Comparison of ENCODE assay signal across 9 cellular contexts in the genomic region with DNA sequence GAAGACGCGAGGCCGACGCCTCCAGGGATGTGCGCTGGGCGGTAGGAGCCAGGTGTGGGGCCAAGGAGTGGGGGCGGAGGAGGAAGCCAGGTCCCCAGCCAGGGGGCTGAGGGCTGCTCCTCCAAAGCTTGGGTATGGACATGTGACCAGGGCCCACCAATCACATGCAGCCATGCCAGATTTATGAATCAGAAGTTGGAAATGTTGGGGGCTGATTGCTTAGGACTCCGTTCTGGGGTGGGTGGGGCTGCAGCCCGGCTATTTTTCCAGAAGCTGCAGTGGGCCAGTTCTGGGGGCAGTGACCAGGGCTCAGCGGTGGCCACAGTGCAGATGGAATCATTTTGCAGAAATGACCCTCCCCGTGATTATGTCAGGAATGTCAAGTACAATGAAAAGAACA.
DNase-seq lines count a peak whose midpoint lies in the region; ATAC-seq and TF ChIP-seq lines count a peak whose summit lies in the region.
"Had no signal": no experiment of that assay in that cellular context is flagged by ENCODE, and none has a peak within 500 bp of the region (broad histone marks: within the 10 kb centered on the region; RNA-seq: fewer than 3 reads in every experiment).

No MANE protein-coding gene starts in this region.

- H3K27ac ChIP-seq in SK-N-SH (ENCODE audit: low read depth in 2 of 2, low read length in 1 of 2) (peak overlapping the region in 1 of 2 experiments; percentile 43; a peak in 2 of 4 replicates), left ventricle myocardium inferior (replicated peaks) (peak overlapping the region; percentile 85)

- no peak overlapping the region for H3K4me3 Mint-ChIP-seq in naive thymus-derived CD8-positive, alpha-beta T cell

- peaks cover 0 to 22% (median 7%) of the 10 kb centered on the region in 4 donors for H3K4me1 Mint-ChIP-seq in naive thymus-derived CD8-positive, alpha-beta T cell

- H3K27me3 ChIP-seq in SK-N-SH (ENCODE audit: insufficient read depth) (no peaks in the 10 kb centered on the region), left ventricle myocardium inferior (ENCODE audit: low read depth) (no peaks in the 10 kb centered on the region)

- peak overlapping the region; percentile 79 for H2AFZ ChIP-seq in SK-N-SH (ENCODE audit: low read depth)

- H3K9me2 ChIP-seq in SK-N-SH, result no peaks in the 10 kb centered on the region

- H3K27me3 Mint-ChIP-seq in naive thymus-derived CD8-positive, alpha-beta T cell, result peaks cover 4 to 39% (median 20%) of the 10 kb centered on the region in 5 donors

- no peak overlapping the region for H3K4me2 ChIP-seq in SK-N-SH

- WGBS in SK-N-SH (ENCODE audit: low lambda C conversion rate), result 56% methylated on average over 11 of the region's 11 CpGs

- POLR2A ChIA-PET in SK-N-SH (lab: Yijun Ruan, JAX), result no interaction called here
- POLR2A ChIA-PET in naive thymus-derived CD8-positive, alpha-beta T cell (lab: Charles Lee), result no interaction called here

- H3K36me3 ChIP-seq in SK-N-SH (replicated peaks in 1 of 2; ENCODE audit: control insufficient read depth in 1 of 2, insufficient read depth in 2 of 2, low read length in 1 of 2), result no peaks in the 10 kb centered on the region
- H3K36me3 ChIP-seq in left ventricle myocardium inferior, result no peaks in the 10 kb centered on the region

- peak overlapping the region in 1 of 10 donors; percentile 11 for H3K27ac Mint-ChIP-seq in naive thymus-derived CD8-positive, alpha-beta T cell

- intact Hi-C loops in left ventricle myocardium inferior (cut with micrococcal nuclease), result no loop called here

- no peaks in the 10 kb centered on the region for H3K79me2 ChIP-seq in SK-N-SH (ENCODE audit: insufficient read depth)

- no peaks in the 10 kb centered on the region for H3K9me3 Mint-ChIP-seq in naive thymus-derived CD8-positive, alpha-beta T cell

- H3K9me3 ChIP-seq in SK-N-SH, result no peaks in the 10 kb centered on the region
- H3K9me3 ChIP-seq in left ventricle myocardium inferior (replicated peaks), result no peaks in the 10 kb centered on the region

- no peaks in the 10 kb centered on the region for H3F3A ChIP-seq in SK-N-SH (replicated peaks; ENCODE audit: insufficient read depth)

- H4K20me1 ChIP-seq in SK-N-SH (ENCODE audit: insufficient read depth), result no peaks in the 10 kb centered on the region

- ATAC-seq in GM21390 (IDR thresholded peaks at IDR 0.05; ENCODE audit: unreplicated experiment) (peak; percentile 13), GM18873 (IDR thresholded peaks at IDR 0.05; ENCODE audit: low FRiP score, unreplicated experiment) (no peak)
- no peak for ATAC-seq in naive thymus-derived CD8-positive, alpha-beta T cell

- no peak for TF ChIP-seq EP300 in SK-N-SH (IDR thresholded peaks at IDR 0.05; ENCODE audit: borderline replicate concordance in 1 of 2, low read depth in 1 of 2, low read length in 1 of 2)

- TF ChIP-seq RAD21 in SK-N-SH (IDR thresholded peaks at IDR 0.05; ENCODE audit: low read length), result no peak

- no peaks in the 10 kb centered on the region for H3K36me3 Mint-ChIP-seq in naive thymus-derived CD8-positive, alpha-beta T cell

- peak; percentile 67 for DNase-seq in SK-N-SH
- DNase-seq in left ventricle myocardium inferior, result peak; percentile 59
- DNase-seq in stromal cell of bone marrow (ENCODE audit: low read depth), result peak; percentile 79
- no peak for DNase-seq in NCI-H2029 treated with DMSO at 0.1 percent for 48 hours (lab: John Stamatoyannopoulos, UW)
- no peak for DNase-seq in stimulated activated CD4-positive, alpha-beta T cell treated with anti-CD3 and anti-CD28 coated beads, Interleukin-4, amount 100 ng/mL, for 4 hours
- no peak for DNase-seq in naive thymus-derived CD8-positive, alpha-beta T cell
- DNase-seq: OCI-M1 had no signal

- no peak overlapping the region for H3K9ac ChIP-seq in SK-N-SH

- no peak overlapping the region for H3K4me3 ChIP-seq in SK-N-SH (ENCODE audit: low read depth in 2 of 2, low read length in 1 of 2)
- peak overlapping the region; percentile 44 for H3K4me3 ChIP-seq in left ventricle myocardium inferior

- no peak for TF ChIP-seq CTCF in SK-N-SH (IDR thresholded peaks at IDR 0.05)
- no peak for TF ChIP-seq CTCF in left ventricle myocardium inferior (IDR thresholded peaks at IDR 0.05; ENCODE audit: borderline replicate concordance)

- CTCF ChIA-PET in SK-N-SH (lab: Yijun Ruan, JAX), result no interaction called here

- peaks cover 14 to 23% of the 10 kb centered on the region in 2 experiments; a peak in 3 of 4 replicates for H3K4me1 ChIP-seq in SK-N-SH (ENCODE audit: control insufficient read depth in 1 of 2, insufficient read depth in 2 of 2, low read depth in 1 of 2, low read length in 1 of 2)
- peaks cover 47% of the 10 kb centered on the region for H3K4me1 ChIP-seq in left ventricle myocardium inferior

TF ChIP-seq in SK-N-SH, 30 proteins besides CTCF, POLR2A, EP300 and RAD21:
- TF ChIP-seq, protein P1, sequence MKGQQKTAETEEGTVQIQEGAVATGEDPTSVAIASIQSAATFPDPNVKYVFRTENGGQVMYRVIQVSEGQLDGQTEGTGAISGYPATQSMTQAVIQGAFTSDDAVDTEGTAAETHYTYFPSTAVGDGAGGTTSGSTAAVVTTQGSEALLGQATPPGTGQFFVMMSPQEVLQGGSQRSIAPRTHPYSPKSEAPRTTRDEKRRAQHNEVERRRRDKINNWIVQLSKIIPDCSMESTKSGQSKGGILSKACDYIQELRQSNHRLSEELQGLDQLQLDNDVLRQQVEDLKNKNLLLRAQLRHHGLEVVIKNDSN (IDR thresholded peaks at IDR 0.05; ENCODE audit: borderline replicate concordance, low read depth), result peak; percentile 92
- no peak for TF ChIP-seq RXRA (IDR thresholded peaks at IDR 0.05; ENCODE audit: borderline replicate concordance, low read depth)
- no peak for TF ChIP-seq NRF1 (IDR thresholded peaks at IDR 0.05; ENCODE audit: low read depth, low read length)
- TF ChIP-seq YY1 (IDR thresholded peaks at IDR 0.05; ENCODE audit: low read depth), result no peak
- TF ChIP-seq, protein P2, sequence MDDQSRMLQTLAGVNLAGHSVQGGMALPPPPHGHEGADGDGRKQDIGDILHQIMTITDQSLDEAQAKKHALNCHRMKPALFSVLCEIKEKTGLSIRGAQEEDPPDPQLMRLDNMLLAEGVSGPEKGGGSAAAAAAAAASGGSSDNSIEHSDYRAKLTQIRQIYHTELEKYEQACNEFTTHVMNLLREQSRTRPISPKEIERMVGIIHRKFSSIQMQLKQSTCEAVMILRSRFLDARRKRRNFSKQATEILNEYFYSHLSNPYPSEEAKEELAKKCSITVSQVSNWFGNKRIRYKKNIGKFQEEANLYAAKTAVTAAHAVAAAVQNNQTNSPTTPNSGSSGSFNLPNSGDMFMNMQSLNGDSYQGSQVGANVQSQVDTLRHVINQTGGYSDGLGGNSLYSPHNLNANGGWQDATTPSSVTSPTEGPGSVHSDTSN (IDR thresholded peaks at IDR 0.05), result peak; percentile 23; the same call in 1 of the 2 replicates
- TF ChIP-seq, protein P3, sequence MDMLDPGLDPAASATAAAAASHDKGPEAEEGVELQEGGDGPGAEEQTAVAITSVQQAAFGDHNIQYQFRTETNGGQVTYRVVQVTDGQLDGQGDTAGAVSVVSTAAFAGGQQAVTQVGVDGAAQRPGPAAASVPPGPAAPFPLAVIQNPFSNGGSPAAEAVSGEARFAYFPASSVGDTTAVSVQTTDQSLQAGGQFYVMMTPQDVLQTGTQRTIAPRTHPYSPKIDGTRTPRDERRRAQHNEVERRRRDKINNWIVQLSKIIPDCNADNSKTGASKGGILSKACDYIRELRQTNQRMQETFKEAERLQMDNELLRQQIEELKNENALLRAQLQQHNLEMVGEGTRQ (IDR thresholded peaks at IDR 0.05; ENCODE audit: borderline replicate concordance, low read depth, low read length), result 0 out of 2 replicates have a peak, but pooled peaks have one; percentile 37
- TF ChIP-seq FOSL2 (IDR thresholded peaks at IDR 0.05; ENCODE audit: borderline replicate concordance, low read depth), result peak; percentile 47; the same call in 1 of the 2 replicates

Comparison
In these comparisons a context has a peak if more than half of its experiments do, and no peak if none do; other contexts are left out.
1. DNase-seq: peak in SK-N-SH (single experiment), left ventricle myocardium inferior (single experiment) and stromal cell of bone marrow (single experiment); none in NCI-H2029 treated with DMSO at 0.1 percent for 48 hours (single experiment), stimulated activated CD4-positive, alpha-beta T cell treated with anti-CD3 and anti-CD28 coated beads, Interleukin-4, amount 100 ng/mL, for 4 hours (0 of 2) and naive thymus-derived CD8-positive, alpha-beta T cell (0 of 10).